Comparison of ENCODE assay signal across 15 cellular contexts in the genomic region with DNA sequence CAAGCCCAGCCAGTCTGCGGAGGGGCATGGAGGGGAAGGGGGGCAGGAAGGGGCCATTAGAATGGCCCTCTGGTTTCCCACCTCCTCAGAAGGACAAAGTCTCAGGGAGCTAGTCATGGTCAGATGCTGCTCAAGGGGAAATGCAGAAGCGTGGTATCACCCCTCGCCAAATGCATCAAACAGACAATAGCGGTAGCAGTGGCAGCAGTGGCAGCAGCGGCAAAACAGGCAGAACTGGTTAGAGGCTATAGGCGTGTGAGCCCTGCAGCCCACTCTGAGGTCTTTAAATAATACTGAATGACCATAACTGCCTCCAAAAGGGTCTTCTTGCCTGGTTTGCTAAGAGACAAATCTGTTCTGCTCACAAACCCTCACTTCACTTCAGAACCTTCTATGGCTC.
DNase-seq lines count a peak whose midpoint lies in the region; ATAC-seq and TF ChIP-seq lines count a peak whose summit lies in the region.
"Had no signal": no experiment of that assay in that cellular context is flagged by ENCODE, and none has a peak within 500 bp of the region (broad histone marks: within the 10 kb centered on the region; RNA-seq: fewer than 3 reads in every experiment).

No MANE protein-coding gene starts in this region.

- peak in 1 of 2 experiments; percentile 44 for DNase-seq in PC-9
- no peak for DNase-seq in neural progenitor cell (ENCODE audit: low spot score)
- DNase-seq in type B pancreatic cell (ENCODE audit: extremely low spot score, unreplicated experiment), result no peak
- DNase-seq in effector CD4-positive, alpha-beta T cell, result no peak
- DNase-seq in NCI-H526 (lab: John Stamatoyannopoulos, UW), result no peak
- DNase-seq: BE2C; CD4-positive, alpha-beta memory T cell; DMS79; H7 had no signal

- H3K27me3 Mint-ChIP-seq in neural progenitor cell (ENCODE audit: insufficient read depth, low read depth), result peaks cover 23% of the 10 kb centered on the region
- peaks cover 6% of the 10 kb centered on the region for H3K27me3 Mint-ChIP-seq in type B pancreatic cell
- H3K27me3 Mint-ChIP-seq: IgD-negative memory B cell had no signal

- no peaks in the 10 kb centered on the region for H3K9me2 ChIP-seq in PC-9 (ENCODE audit: insufficient read depth)

- H3K4me1 ChIP-seq in PC-9 (replicated peaks; ENCODE audit: insufficient read depth) (peaks cover 7% of the 10 kb centered on the region; the same call in 1 of the 2 replicates), neural progenitor cell (no peaks in the 10 kb centered on the region)
- H3K4me1 ChIP-seq: A549, BE2C had no signal

- no peak overlapping the region for H3K9ac ChIP-seq in neural progenitor cell

- H3K79me2 ChIP-seq in PC-9 (ENCODE audit: low read depth) (no peaks in the 10 kb centered on the region), neural progenitor cell (ENCODE audit: low read depth) (no peaks in the 10 kb centered on the region)

- BruUV-seq in PC-9 (replicated peaks; lab: Mats Ljungman, UMichigan), result no TSS peak

- no peaks in the 10 kb centered on the region for H3K36me3 Mint-ChIP-seq in neural progenitor cell
- peaks cover 6% of the 10 kb centered on the region for H3K36me3 Mint-ChIP-seq in type B pancreatic cell
- H3K36me3 Mint-ChIP-seq: CD4-positive, alpha-beta memory T cell; IgD-negative memory B cell had no signal

- intact Hi-C loops in PC-9 (cut with micrococcal nuclease; ENCODE audit: unreplicated experiment), result no loop called here

- H3K27ac Mint-ChIP-seq in neural progenitor cell (no peak overlapping the region), type B pancreatic cell (peak overlapping the region; percentile 85)
- H3K27ac Mint-ChIP-seq: CD4-positive, alpha-beta memory T cell had no signal

- no peak overlapping the region for H3K27ac ChIP-seq in PC-9
- no peak overlapping the region for H3K27ac ChIP-seq in neural progenitor cell
- H3K27ac ChIP-seq: A549, C4-2B had no signal

- peaks cover 30% of the 10 kb centered on the region for H3K4me1 Mint-ChIP-seq in neural progenitor cell
- peaks cover 15% of the 10 kb centered on the region for H3K4me1 Mint-ChIP-seq in type B pancreatic cell (ENCODE audit: unreplicated experiment)
- H3K4me1 Mint-ChIP-seq: CD4-positive, alpha-beta memory T cell; IgD-negative memory B cell had no signal

- H4K20me1 ChIP-seq in PC-9 (ENCODE audit: insufficient read depth), result no peaks in the 10 kb centered on the region
- H4K20me1 ChIP-seq in neural progenitor cell (ENCODE audit: low read depth), result no peaks in the 10 kb centered on the region

- POLR2A ChIA-PET in PC-9 (lab: Charles Lee; ENCODE audit: unreplicated experiment), result no interaction called here

- CTCF ChIA-PET in PC-9 (lab: Charles Lee), result no interaction called here

- peaks cover 2% of the 10 kb centered on the region for H3K9me3 Mint-ChIP-seq in neural progenitor cell
- H3K9me3 Mint-ChIP-seq in type B pancreatic cell, result no peaks in the 10 kb centered on the region

- H3F3A ChIP-seq in PC-9 (ENCODE audit: insufficient read depth, low read depth), result no peaks in the 10 kb centered on the region
- H3F3A ChIP-seq in neural progenitor cell (ENCODE audit: low read depth), result no peaks in the 10 kb centered on the region

- H3K36me3 ChIP-seq in PC-9 (ENCODE audit: low read depth) (no peaks in the 10 kb centered on the region), neural progenitor cell (no peaks in the 10 kb centered on the region)
- H3K36me3 ChIP-seq: BE2C had no signal

- H3K4me3 ChIP-seq in PC-9 (no peak overlapping the region), neural progenitor cell (no peak overlapping the region)
- H3K4me3 ChIP-seq: A549 had no signal

- H3K4me3 Mint-ChIP-seq in neural progenitor cell (peak overlapping the region; percentile 6), type B pancreatic cell (peak overlapping the region; percentile 53)
- H3K4me3 Mint-ChIP-seq: CD4-positive, alpha-beta memory T cell; IgD-negative memory B cell had no signal

- ATAC-seq in esophagus mucosa (peak; percentile 31), GM18517 (IDR thresholded peaks at IDR 0.05; ENCODE audit: unreplicated experiment) (no peak), HG03045 (IDR thresholded peaks at IDR 0.05; ENCODE audit: unreplicated experiment) (no peak)
- ATAC-seq: A549 had no signal

- H3K9me3 ChIP-seq in PC-9 (ENCODE audit: insufficient read depth, low read depth), result no peaks in the 10 kb centered on the region
- no peaks in the 10 kb centered on the region for H3K9me3 ChIP-seq in neural progenitor cell (ENCODE audit: low read depth)
- H3K9me3 ChIP-seq: BE2C had no signal

- peak overlapping the region; percentile 57 for H3K4me2 ChIP-seq in PC-9
- no peak overlapping the region for H3K4me2 ChIP-seq in neural progenitor cell
- H3K4me2 ChIP-seq: A549 had no signal

- H3K27me3 ChIP-seq in PC-9 (ENCODE audit: insufficient read depth, low read depth) (no peaks in the 10 kb centered on the region), neural progenitor cell (no peaks in the 10 kb centered on the region)
- H3K27me3 ChIP-seq: BE2C had no signal

- TF ChIP-seq CTCF in PC-9 (conservative IDR thresholded peaks at IDR 0.05) (no peak), neural progenitor cell (IDR thresholded peaks at IDR 0.05) (no peak), type B pancreatic cell (conservative IDR thresholded peaks at IDR 0.05) (no peak)

- H2AFZ ChIP-seq in PC-9 (no peak overlapping the region), neural progenitor cell (replicated peaks) (no peak overlapping the region)
